14 cellular contexts compared by ENCODE assay signal in the genomic region with DNA sequence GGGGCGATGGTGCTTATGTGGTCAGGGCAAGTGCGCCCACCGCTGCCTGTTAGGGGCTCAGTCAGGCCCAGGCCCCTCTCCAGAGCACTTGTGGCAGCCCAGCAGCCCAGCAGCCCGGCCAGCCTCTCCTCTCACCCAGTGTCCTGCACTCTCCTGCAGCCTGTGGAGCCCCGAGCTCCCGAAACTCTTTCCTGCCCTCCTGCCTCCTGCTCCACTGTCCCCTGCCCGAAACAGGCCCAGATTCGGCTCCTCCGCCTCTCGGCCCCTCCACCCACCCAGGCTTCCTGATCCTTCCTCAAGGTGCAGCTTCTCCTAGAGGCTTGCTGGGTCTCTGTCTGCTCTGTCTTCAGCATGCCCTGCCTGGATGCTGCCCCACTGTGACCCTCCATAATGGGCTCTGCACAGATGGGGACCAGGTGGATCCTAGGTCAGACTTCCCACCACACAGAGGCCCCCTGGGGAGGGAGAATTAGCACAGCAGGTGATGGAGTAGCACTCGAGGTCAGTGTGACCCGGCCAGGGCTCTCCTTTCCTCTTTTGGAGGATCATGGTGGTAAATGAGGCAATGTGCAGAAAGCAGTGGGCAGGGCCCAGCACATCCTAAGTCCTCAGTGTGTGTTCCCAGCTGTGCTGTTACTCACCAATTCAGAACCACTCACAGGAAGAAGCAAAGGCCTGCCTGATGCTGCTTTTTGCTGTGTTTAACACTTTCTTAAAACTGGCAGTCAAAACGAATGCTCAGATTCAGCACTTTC. TPM values are rescaled to one million over a fixed set of nuclear protein-coding genes. Genes with fewer than 3 reads are reported as not detected.
DNase-seq lines count a peak whose midpoint lies in the region; ATAC-seq and TF ChIP-seq lines count a peak whose summit lies in the region.
"Had no signal": no experiment of that assay in that cellular context is flagged by ENCODE, and none has a peak within 500 bp of the region (broad histone marks: within the 10 kb centered on the region; RNA-seq: fewer than 3 reads in every experiment).

No MANE protein-coding gene starts in this region.

- H3K9me2 ChIP-seq in MM.1S (replicated peaks; ENCODE audit: insufficient read depth, low read length), result no peaks in the 10 kb centered on the region

- no peak overlapping the region for H3K27ac ChIP-seq in CD4-positive, alpha-beta T cell (ENCODE audit: low read depth, low read length)
- H3K27ac ChIP-seq in HEK293 (ENCODE audit: extremely low read depth, low read depth, low read length) (no peak overlapping the region), MM.1S (ENCODE audit: low read length) (no peak overlapping the region)
- H3K27ac ChIP-seq: suprapubic skin had no signal

- no peaks in the 10 kb centered on the region for H3K9me3 ChIP-seq in CD4-positive, alpha-beta T cell (ENCODE audit: control insufficient read depth, low read length)
- H3K9me3 ChIP-seq in HEK293 (ENCODE audit: control insufficient read depth, insufficient read depth, low read depth, low read length), result no peaks in the 10 kb centered on the region
- no peaks in the 10 kb centered on the region for H3K9me3 ChIP-seq in MM.1S (replicated peaks; ENCODE audit: insufficient read depth, low read length)
- H3K9me3 ChIP-seq: BLaER1 treated with 17β-estradiol and CSF1 and Interleukin-3, amounts not matched to agents 10 nM and 100 nM; suprapubic skin had no signal

- no peaks in the 10 kb centered on the region for H3K9me3 Mint-ChIP-seq in CD4-positive, alpha-beta T cell
- H3K9me3 Mint-ChIP-seq in activated CD4-positive, alpha-beta memory T cell treated with anti-CD3 and anti-CD28 coated beads for 36 hours, result no peaks in the 10 kb centered on the region
- no peaks in the 10 kb centered on the region for H3K9me3 Mint-ChIP-seq in memory B cell
- H3K9me3 Mint-ChIP-seq: neural crest cell had no signal

- ATAC-seq in CD4-positive, alpha-beta T cell (ENCODE audit: poor library complexity), result no peak
- no peak for ATAC-seq in memory B cell (ENCODE audit: low read depth)
- no peak for ATAC-seq in HG02763 (IDR thresholded peaks at IDR 0.05; ENCODE audit: unreplicated experiment)
- no peak for ATAC-seq in GM19395 (IDR thresholded peaks at IDR 0.05; ENCODE audit: unreplicated experiment)

- no peak overlapping the region for H3K9ac ChIP-seq in MM.1S (ENCODE audit: low read length)

- no peak for TF ChIP-seq CTCF in CD4-positive, alpha-beta T cell (IDR thresholded peaks at IDR 0.05)
- TF ChIP-seq CTCF in HEK293 (tag by site-specific recombination; IDR thresholded peaks at IDR 0.05) (no peak), MM.1S (IDR thresholded peaks at IDR 0.05; ENCODE audit: low read length) (no peak)

- no peaks in the 10 kb centered on the region for H3K4me1 ChIP-seq in HEK293 (ENCODE audit: control insufficient read depth, insufficient read depth, low read length)
- peaks cover 12% of the 10 kb centered on the region for H3K4me1 ChIP-seq in MM.1S (ENCODE audit: low read length)

- H3K79me2 ChIP-seq in MM.1S (ENCODE audit: low read length), result no peaks in the 10 kb centered on the region

- CTCF ChIA-PET in CD4-positive, alpha-beta T cell (lab: Charles Lee), result no interaction called here
- CTCF ChIA-PET in HEK293 (lab: Yijun Ruan, JAX), result interaction anchor here (0.6 kb wide), 1 partner anchor 70 kb away, joined by 3 read pairs; no protein-coding TSS in a partner anchor
- CTCF ChIA-PET in activated CD4-positive, alpha-beta memory T cell treated with anti-CD3 and anti-CD28 coated beads for 36 hours (lab: Charles Lee), result interaction anchor here (1.9 kb wide), 1 partner anchor 81 kb away, joined by 6 read pairs; no protein-coding TSS in a partner anchor

- H3K36me3 ChIP-seq in HEK293 (ENCODE audit: control insufficient read depth in 2 of 2, insufficient read depth in 1 of 2, low read length in 2 of 2) (peaks cover 0 to 81% of the 10 kb centered on the region in 2 experiments; a peak in 2 of 3 replicates), MM.1S (replicated peaks; ENCODE audit: insufficient read depth, low read length) (no peaks in the 10 kb centered on the region)

- intact Hi-C loops in CD4-positive, alpha-beta T cell (cut with DNase I, micrococcal nuclease), result loop anchor here in 1 of 2 experiments (2.0 kb wide), 1 partner anchor 16 kb away; no protein-coding TSS in a partner anchor
- intact Hi-C loops in activated CD4-positive, alpha-beta memory T cell treated with anti-CD3 and anti-CD28 coated beads for 36 hours (cut with micrococcal nuclease), result loop anchor here (5.0 kb wide), 1 partner anchor 33 kb away; no protein-coding TSS in a partner anchor

- peak overlapping the region; percentile 39 for H3K27ac Mint-ChIP-seq in CD4-positive, alpha-beta T cell
- H3K27ac Mint-ChIP-seq in activated CD4-positive, alpha-beta memory T cell treated with anti-CD3 and anti-CD28 coated beads for 36 hours, result peak overlapping the region; percentile 84
- H3K27ac Mint-ChIP-seq in memory B cell, result peak overlapping the region; percentile 12

- 0 out of 2 replicates have a peak, but pooled peaks cover 3% of the 10 kb centered on the region for H3F3A ChIP-seq in MM.1S (ENCODE audit: insufficient read depth, low read length)

- no peaks in the 10 kb centered on the region for H4K20me1 ChIP-seq in MM.1S (ENCODE audit: insufficient read depth, low read length)

- POLR2A ChIA-PET in CD4-positive, alpha-beta T cell (lab: Charles Lee), result interaction anchor here (1.7 kb wide), 1 partner anchor 22 kb away, joined by 4 read pairs; no protein-coding TSS in a partner anchor
- POLR2A ChIA-PET in HEK293 (lab: Yijun Ruan, JAX), result no interaction called here
- POLR2A ChIA-PET in activated CD4-positive, alpha-beta memory T cell treated with anti-CD3 and anti-CD28 coated beads for 36 hours (lab: Charles Lee), result interaction anchor here (4.9 kb wide), 1 partner anchor 20 kb away, joined by 53 read pairs; a partner anchor contains a TSS

- no peak for DNase-seq in CD4-positive, alpha-beta T cell
- DNase-seq in activated CD4-positive, alpha-beta memory T cell treated with anti-CD3 and anti-CD28 coated beads for 36 hours, result peak; percentile 48
- DNase-seq in memory B cell (ENCODE audit: low spot score in 2 of 2), result no peak
- no peak for DNase-seq in MM.1S
- DNase-seq: DND-41, H7, mesendoderm, NCI-H774 had no signal

- H3K4me3 Mint-ChIP-seq in CD4-positive, alpha-beta T cell, result no peak overlapping the region
- no peak overlapping the region for H3K4me3 Mint-ChIP-seq in activated CD4-positive, alpha-beta memory T cell treated with anti-CD3 and anti-CD28 coated beads for 36 hours
- H3K4me3 Mint-ChIP-seq in memory B cell, result no peak overlapping the region
- H3K4me3 Mint-ChIP-seq: neural crest cell had no signal

- H2AFZ ChIP-seq in MM.1S (ENCODE audit: low read length), result no peak overlapping the region

- H3K27me3 ChIP-seq in CD4-positive, alpha-beta T cell (ENCODE audit: control insufficient read depth, insufficient read depth, low read length), result no peaks in the 10 kb centered on the region
- H3K27me3 ChIP-seq in MM.1S (replicated peaks; ENCODE audit: insufficient read depth, low read length), result no peaks in the 10 kb centered on the region
- H3K27me3 ChIP-seq: BLaER1 treated with 17β-estradiol and CSF1 and Interleukin-3, amounts not matched to agents 10 nM and 100 nM; suprapubic skin had no signal

- H3K4me3 ChIP-seq in HEK293 (ENCODE audit: low read depth, low read length) (no peak overlapping the region), MM.1S (ENCODE audit: low read length) (no peak overlapping the region)
- H3K4me3 ChIP-seq: BLaER1 treated with 17β-estradiol and CSF1 and Interleukin-3, amounts not matched to agents 10 nM and 100 nM; suprapubic skin had no signal

- H3K4me2 ChIP-seq in MM.1S (ENCODE audit: low read depth, low read length), result no peak overlapping the region

- no peaks in the 10 kb centered on the region for H3K27me3 Mint-ChIP-seq in CD4-positive, alpha-beta T cell
- H3K27me3 Mint-ChIP-seq in activated CD4-positive, alpha-beta memory T cell treated with anti-CD3 and anti-CD28 coated beads for 36 hours, result no peaks in the 10 kb centered on the region
- no peaks in the 10 kb centered on the region for H3K27me3 Mint-ChIP-seq in memory B cell

- H3K36me3 Mint-ChIP-seq in CD4-positive, alpha-beta T cell (ENCODE audit: low read depth), result peaks cover 77% of the 10 kb centered on the region
- peaks cover 57% of the 10 kb centered on the region for H3K36me3 Mint-ChIP-seq in activated CD4-positive, alpha-beta memory T cell treated with anti-CD3 and anti-CD28 coated beads for 36 hours
- H3K36me3 Mint-ChIP-seq in memory B cell, result peaks cover 21% of the 10 kb centered on the region

- peaks cover 28% of the 10 kb centered on the region for H3K4me1 Mint-ChIP-seq in CD4-positive, alpha-beta T cell (ENCODE audit: low read depth)
- peaks cover 41% of the 10 kb centered on the region for H3K4me1 Mint-ChIP-seq in activated CD4-positive, alpha-beta memory T cell treated with anti-CD3 and anti-CD28 coated beads for 36 hours (ENCODE audit: low read depth)
- H3K4me1 Mint-ChIP-seq in memory B cell, result no peaks in the 10 kb centered on the region
- H3K4me1 Mint-ChIP-seq: neural crest cell had no signal

TF ChIP-seq in HEK293, 187 proteins besides CTCF, POLR2A, EP300 and RAD21:
- peak; percentile 82 for TF ChIP-seq ZIC2 (tag by site-specific recombination; IDR thresholded peaks at IDR 0.05)
- TF ChIP-seq ZFP69B (tag by site-specific recombination; IDR thresholded peaks at IDR 0.05), result no peak

RNA-seq across cellular contexts. Expression of a gene that starts 18.6 kb away (rescaled TPM):
- 100 to 1,000 TPM; 262 to 285 TPM for total RNA-seq in CD4-positive, alpha-beta T cell
- 100 to 1,000 TPM; 261 to 263 TPM for total RNA-seq in activated CD4-positive, alpha-beta memory T cell treated with anti-CD3 and anti-CD28 coated beads for 36 hours

RNA-seq across cellular contexts. Expression of a gene that starts 46.5 kb away (rescaled TPM):
- 10 to 100 TPM; 24.1 to 25.2 TPM for total RNA-seq in CD4-positive, alpha-beta T cell
- 10 to 100 TPM; 94.7 to 97.5 TPM for total RNA-seq in activated CD4-positive, alpha-beta memory T cell treated with anti-CD3 and anti-CD28 coated beads for 36 hours

Comparison
In these comparisons a context has a peak if more than half of its experiments do, and no peak if none do; other contexts are left out.
1. H3K27ac Mint-ChIP-seq: peak in every context shown above with its lines; median percentile 84 in activated CD4-positive, alpha-beta memory T cell treated with anti-CD3 and anti-CD28 coated beads for 36 hours; 39 in CD4-positive, alpha-beta T cell; 12 in memory B cell.